Comparison of ENCODE assay signal across 8 cellular contexts in the genomic region with DNA sequence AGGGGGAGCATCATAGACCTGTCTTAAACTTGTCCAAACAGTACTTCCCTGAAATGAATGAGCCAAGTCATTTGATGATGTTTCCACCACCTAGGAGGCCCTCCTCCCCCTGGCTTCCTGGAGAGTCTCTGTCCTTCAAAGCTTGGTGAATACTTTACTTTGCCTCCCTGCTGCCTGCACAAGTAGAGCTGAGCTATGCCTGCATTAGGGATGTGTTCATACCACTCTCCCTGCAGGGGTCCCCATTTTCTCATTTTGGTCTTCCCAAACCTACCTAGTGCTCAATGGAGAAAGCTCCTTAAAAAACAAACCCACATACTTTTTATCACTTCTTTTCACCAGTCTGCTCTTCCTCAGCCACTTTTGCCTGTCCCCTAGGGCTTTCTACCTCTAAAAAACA. TPM values are rescaled to one million over a fixed set of nuclear protein-coding genes. Genes with fewer than 3 reads are reported as not detected.
DNase-seq lines count a peak whose midpoint lies in the region; ATAC-seq, FAIRE-seq and TF ChIP-seq lines count a peak whose summit lies in the region.
"Had no signal": no experiment of that assay in that cellular context is flagged by ENCODE, and none has a peak within 500 bp of the region (broad histone marks: within the 10 kb centered on the region; RNA-seq: fewer than 3 reads in every experiment).

No MANE protein-coding gene starts in this region.

- H3K9ac ChIP-seq in K562 (ENCODE audit: insufficient read depth in 1 of 2, low read depth in 2 of 2, low read length in 2 of 2): no peak overlapping the region

- H3K36me3 ChIP-seq in K562 (ENCODE audit: control insufficient read depth, insufficient read depth, low read length) (peaks cover 36% of the 10 kb centered on the region), lower lobe of right lung (peaks cover 36% of the 10 kb centered on the region)

- H3K4me1 ChIP-seq in K562 (replicated peaks in 1 of 2; ENCODE audit: control insufficient read depth in 2 of 2, insufficient read depth in 2 of 2, low read length in 2 of 2) (no peaks in the 10 kb centered on the region; a peak in 1 of 5 replicates), lower lobe of right lung (no peaks in the 10 kb centered on the region)

- TF ChIP-seq CTCF in K562 (IDR thresholded peaks at IDR 0.05 in 2 of 3, conservative IDR thresholded peaks at IDR 0.05 in 1 of 3; ENCODE audit: insufficient read depth in 2 of 3, low read depth in 1 of 3, low read length in 3 of 3): peak; percentile 42 to 80 (median 45)
- TF ChIP-seq CTCF in lower lobe of right lung (IDR thresholded peaks at IDR 0.05): peak; percentile 11

- peak; percentile 18; the same call in 1 of the 2 replicates for TF ChIP-seq RAD21 in Ishikawa (IDR thresholded peaks at IDR 0.05; ENCODE audit: low read depth)
- peak; percentile 62 to 81 for TF ChIP-seq RAD21 in K562 (CRISPR knock-in tag; conservative IDR thresholded peaks at IDR 0.05 in 1 of 2, IDR thresholded peaks at IDR 0.05 in 1 of 2)

- DNase-seq in EL (peak; percentile 47), K562 (ENCODE audit: extremely low read depth in 1 of 4, low spot score in 3 of 4) (peak in 1 of 4 experiments; percentile 63), lower lobe of right lung (no peak), H54 (ENCODE audit: insufficient read length, low spot score) (no peak), NCI-H146 treated with DMSO at 0.1 percent for 48 hours (lab: John Stamatoyannopoulos, UW; ENCODE audit: unreplicated experiment) (no peak)
- DNase-seq: SHP77 treated with DMSO at 0.1 percent for 48 hours had no signal

- ATAC-seq in K562 (peak; percentile 86), lower lobe of right lung (no peak)
- ATAC-seq in activated CD4-positive, CD25-positive, alpha-beta regulatory T cell treated with anti-CD3 and anti-CD28 coated beads, Interleukin-2, amount 50 U/mL, for 24 hours: no peak

- no peak overlapping the region for H3K4me3 ChIP-seq in K562
- no peak overlapping the region for H3K4me3 ChIP-seq in lower lobe of right lung

- in situ Hi-C loops in K562 (cut with MboI): loop anchor here (5.0 kb wide), 1 partner anchor 72 kb away; no protein-coding TSS in a partner anchor

- no peak overlapping the region for H2AFZ ChIP-seq in K562 (ENCODE audit: low read depth, low read length)

- H3K4me2 ChIP-seq in K562 (ENCODE audit: insufficient read depth, low read length): no peak overlapping the region

- TF ChIP-seq EP300 in Ishikawa (IDR thresholded peaks at IDR 0.05; ENCODE audit: borderline replicate concordance) (no peak), K562 (IDR thresholded peaks at IDR 0.05; ENCODE audit: low read length) (no peak)

- no peaks in the 10 kb centered on the region for H3K9me1 ChIP-seq in K562 (ENCODE audit: control insufficient read depth, insufficient read depth, low read length)

- H3K79me2 ChIP-seq in K562 (ENCODE audit: control insufficient read depth, insufficient read depth, low read length): no peaks in the 10 kb centered on the region

- CTCF ChIA-PET in K562 (lab: Yijun Ruan, JAX; ENCODE audit: low intra/inter-chr PET ratio): interaction anchor here (0.6 to 2.8 kb wide), 5 partner anchors 63 to 356 kb away, joined by 3 to 19 read pairs (median 3); no protein-coding TSS in a partner anchor

- TF ChIP-seq POLR2A in K562 (conservative IDR thresholded peaks at IDR 0.05) (no peak), H54 (IDR thresholded peaks at IDR 0.05; ENCODE audit: low read depth, low read length) (no peak)

- BruUV-seq in K562 (replicated peaks; lab: Mats Ljungman, UMichigan): no TSS peak

- H3K27ac ChIP-seq in K562 (ENCODE audit: extremely low read depth, low read depth, low read length) (no peak overlapping the region), lower lobe of right lung (no peak overlapping the region)

- POLR2A ChIA-PET in K562 (lab: Yijun Ruan, JAX): interaction anchor here (0.5 to 3.2 kb wide), 17 partner anchors 8 to 531 kb away, joined by 3 to 22 read pairs (median 4); no protein-coding TSS in a partner anchor

- no peaks in the 10 kb centered on the region for H3K27me3 ChIP-seq in K562 (ENCODE audit: control insufficient read depth in 2 of 2, insufficient read depth in 2 of 2, low read length in 2 of 2)
- no peaks in the 10 kb centered on the region for H3K27me3 ChIP-seq in lower lobe of right lung (ENCODE audit: low read depth)

- no peaks in the 10 kb centered on the region; the same call in 1 of the 2 replicates for H4K20me1 ChIP-seq in K562 (replicated peaks; ENCODE audit: control insufficient read depth, insufficient read depth, low read length)

- FAIRE-seq in K562 (lab: Jason Lieb, UNC) (peak; percentile 85), H54 (lab: Jason Lieb, UNC) (no peak)

- intact Hi-C loops in K562 (cut with micrococcal nuclease) (loop anchor here (1.0 to 5.0 kb wide), 3 partner anchors 47 to 127 kb away; no protein-coding TSS in a partner anchor), lower lobe of right lung (cut with DNase I) (no loop called here)

- no peaks in the 10 kb centered on the region for H3K9me3 ChIP-seq in K562 (replicated peaks; ENCODE audit: control insufficient read depth, insufficient read depth, low read depth, low read length)
- H3K9me3 ChIP-seq in lower lobe of right lung: no peaks in the 10 kb centered on the region

RNA-seq across cellular contexts. Expression of a gene that starts 7.7 kb away (rescaled TPM):
- not detected in 2 replicates for total RNA-seq in K562 (2011; cell fraction: chromatin; rRNA removed; ENCODE audit: low replicate concordance)
- total RNA-seq in K562 (2011; cell fraction: nucleolus; rRNA removed): not detected in 2 replicates
- total RNA-seq in K562 (2011; cell fraction: nucleoplasm; rRNA removed): 0.23 TPM in 1 of 2 replicates, not detected in the other
- 0.05 TPM in 1 of 2 replicates, not detected in the other for total RNA-seq in K562 (2014; rRNA removed)
- not detected in 2 replicates for total RNA-seq in K562 (2014; rRNA removed; fragmentation: Illumina TruSeq; extraction: Trizol)
- not detected in 2 replicates for total RNA-seq in K562 (2015; rRNA removed; fragmentation: Illumina TruSeq; extraction: Trizol)
- total RNA-seq in K562 (2021): 0.18 TPM in 1 of 2 replicates, not detected in the other
- polyA plus RNA-seq in K562 (2011; rRNA removed): 0.05 and 0.06 TPM in 2 replicates
- polyA plus RNA-seq in K562 (2011; cell fraction: cytosol; rRNA removed): 0.06 and 0.13 TPM in 2 replicates
- 0.36 and 1.1 TPM in 2 replicates for polyA plus RNA-seq in K562 (2011; cell fraction: nucleus; rRNA removed)
- polyA plus RNA-seq in K562 (2012): 1.4 and 11.1 TPM in 2 replicates
- 0.06 TPM in 1 of 2 replicates, not detected in the other for polyA plus RNA-seq in K562 (2014; fragmentation: Illumina TruSeq; extraction: Trizol)
- polyA plus RNA-seq in K562 (2014; fragmentation: Nextera tagmentation; extraction: Ambion mirVana): 1 to 10 TPM; 1.6 to 1.7 TPM
- not detected in 2 replicates for polyA plus RNA-seq in K562 (2014; rRNA removed)
- not detected in 2 replicates for polyA minus RNA-seq in K562 (2011; rRNA and poly(A)+ RNA removed)
- polyA minus RNA-seq in K562 (2011; cell fraction: cytosol; rRNA and poly(A)+ RNA removed): not detected in 2 replicates
- 0.54 TPM in 1 of 2 replicates, not detected in the other for polyA minus RNA-seq in K562 (2011; cell fraction: nucleus; rRNA and poly(A)+ RNA removed)
- total RNA-seq in lower lobe of right lung: 1.1 TPM

RNA-seq across cellular contexts. Expression of a gene that starts 17.6 kb away (rescaled TPM):
- total RNA-seq in K562 (2011; cell fraction: chromatin; rRNA removed; ENCODE audit: low replicate concordance): 4.8 and 16.7 TPM in 2 replicates
- total RNA-seq in K562 (2011; cell fraction: nucleolus; rRNA removed): 1.2 and 3.0 TPM in 2 replicates
- total RNA-seq in K562 (2011; cell fraction: nucleoplasm; rRNA removed): 2.9 and 6.9 TPM in 2 replicates
- total RNA-seq in K562 (2014; rRNA removed): 2.6 and 4.1 TPM in 2 replicates
- total RNA-seq in K562 (2014; rRNA removed; fragmentation: Illumina TruSeq; extraction: Trizol): 7.2 and 8.3 TPM in 2 replicates
- total RNA-seq in K562 (2015; rRNA removed; fragmentation: Illumina TruSeq; extraction: Trizol): 7.6 and 9.4 TPM in 2 replicates
- 5.1 and 7.1 TPM in 2 replicates for total RNA-seq in K562 (2021)
- 3.5 and 5.3 TPM in 2 replicates for polyA plus RNA-seq in K562 (2011; rRNA removed)
- 0.97 and 1.3 TPM in 2 replicates for polyA plus RNA-seq in K562 (2011; cell fraction: cytosol; rRNA removed)
- 2.2 and 2.6 TPM in 2 replicates for polyA plus RNA-seq in K562 (2011; cell fraction: nucleus; rRNA removed)
- 1.8 and 3.3 TPM in 2 replicates for polyA plus RNA-seq in K562 (2012)
- 4.5 and 6.0 TPM in 2 replicates for polyA plus RNA-seq in K562 (2014; fragmentation: Illumina TruSeq; extraction: Trizol)
- polyA plus RNA-seq in K562 (2014; fragmentation: Nextera tagmentation; extraction: Ambion mirVana): 1 to 10 TPM; 1.5 TPM
- polyA plus RNA-seq in K562 (2014; rRNA removed): 5.4 and 7.8 TPM in 2 replicates
- polyA minus RNA-seq in K562 (2011; rRNA and poly(A)+ RNA removed): 9.3 and 10.6 TPM in 2 replicates
- polyA minus RNA-seq in K562 (2011; cell fraction: cytosol; rRNA and poly(A)+ RNA removed): 1.9 and 4.0 TPM in 2 replicates
- 3.6 and 4.4 TPM in 2 replicates for polyA minus RNA-seq in K562 (2011; cell fraction: nucleus; rRNA and poly(A)+ RNA removed)
- 10.8 TPM for total RNA-seq in lower lobe of right lung

RNA-seq across cellular contexts. Expression of a gene that starts 22.1 kb away (rescaled TPM):
- 136 and 205 TPM in 2 replicates for total RNA-seq in K562 (2011; cell fraction: chromatin; rRNA removed; ENCODE audit: low replicate concordance)
- total RNA-seq in K562 (2011; cell fraction: nucleolus; rRNA removed): 103 and 109 TPM in 2 replicates
- total RNA-seq in K562 (2011; cell fraction: nucleoplasm; rRNA removed): 115 and 139 TPM in 2 replicates
- total RNA-seq in K562 (2014; rRNA removed): 92.0 and 109 TPM in 2 replicates
- 68.2 and 79.3 TPM in 2 replicates for total RNA-seq in K562 (2014; rRNA removed; fragmentation: Illumina TruSeq; extraction: Trizol)
- 101 TPM in 2 replicates for total RNA-seq in K562 (2015; rRNA removed; fragmentation: Illumina TruSeq; extraction: Trizol)
- total RNA-seq in K562 (2021): 131 and 137 TPM in 2 replicates
- 121 and 149 TPM in 2 replicates for polyA plus RNA-seq in K562 (2011; rRNA removed)
- 72.8 and 87.1 TPM in 2 replicates for polyA plus RNA-seq in K562 (2011; cell fraction: cytosol; rRNA removed)
- polyA plus RNA-seq in K562 (2011; cell fraction: nucleus; rRNA removed): 578 and 627 TPM in 2 replicates
- 143 and 180 TPM in 2 replicates for polyA plus RNA-seq in K562 (2012)
- polyA plus RNA-seq in K562 (2014; fragmentation: Illumina TruSeq; extraction: Trizol): 113 and 142 TPM in 2 replicates
- polyA plus RNA-seq in K562 (2014; fragmentation: Nextera tagmentation; extraction: Ambion mirVana): 10 to 100 TPM; 19.3 to 21.0 TPM
- polyA plus RNA-seq in K562 (2014; rRNA removed): 129 and 143 TPM in 2 replicates
- 67.6 and 68.1 TPM in 2 replicates for polyA minus RNA-seq in K562 (2011; rRNA and poly(A)+ RNA removed)
- polyA minus RNA-seq in K562 (2011; cell fraction: cytosol; rRNA and poly(A)+ RNA removed): 32.1 and 40.2 TPM in 2 replicates
- polyA minus RNA-seq in K562 (2011; cell fraction: nucleus; rRNA and poly(A)+ RNA removed): 85.5 and 131 TPM in 2 replicates
- total RNA-seq in lower lobe of right lung: 32.8 TPM

RNA-seq across cellular contexts. Expression of a gene that starts 58.2 kb away (rescaled TPM):
- not detected in 2 replicates for total RNA-seq in K562 (2011; cell fraction: chromatin; rRNA removed; ENCODE audit: low replicate concordance)
- not detected in 2 replicates for total RNA-seq in K562 (2011; cell fraction: nucleolus; rRNA removed)
- total RNA-seq in K562 (2011; cell fraction: nucleoplasm; rRNA removed): not detected in 2 replicates
- total RNA-seq in K562 (2014; rRNA removed) (not detected in 2 replicates), K562 (2014; rRNA removed; fragmentation: Illumina TruSeq; extraction: Trizol) (not detected in 2 replicates), K562 (2015; rRNA removed; fragmentation: Illumina TruSeq; extraction: Trizol) (not detected in 2 replicates), K562 (2021) (not detected in 2 replicates), lower lobe of right lung (0.18 TPM)
- polyA plus RNA-seq in K562 (2011; rRNA removed) (not detected in 2 replicates), K562 (2014; fragmentation: Illumina TruSeq; extraction: Trizol) (not detected in 2 replicates), K562 (2014; fragmentation: Nextera tagmentation; extraction: Ambion mirVana) (not detected), K562 (2014; rRNA removed) (not detected in 2 replicates)
- not detected in 2 replicates for polyA plus RNA-seq in K562 (2011; cell fraction: cytosol; rRNA removed)
- polyA plus RNA-seq in K562 (2011; cell fraction: nucleus; rRNA removed): not detected in 2 replicates
- polyA plus RNA-seq in K562 (2012): 0.03 and 0.06 TPM in 2 replicates
- not detected in 2 replicates for polyA minus RNA-seq in K562 (2011; rRNA and poly(A)+ RNA removed)
- not detected in 2 replicates for polyA minus RNA-seq in K562 (2011; cell fraction: cytosol; rRNA and poly(A)+ RNA removed)
- polyA minus RNA-seq in K562 (2011; cell fraction: nucleus; rRNA and poly(A)+ RNA removed): not detected in 2 replicates
